ENCODE assay signal across 8 cellular contexts in the genomic region with DNA sequence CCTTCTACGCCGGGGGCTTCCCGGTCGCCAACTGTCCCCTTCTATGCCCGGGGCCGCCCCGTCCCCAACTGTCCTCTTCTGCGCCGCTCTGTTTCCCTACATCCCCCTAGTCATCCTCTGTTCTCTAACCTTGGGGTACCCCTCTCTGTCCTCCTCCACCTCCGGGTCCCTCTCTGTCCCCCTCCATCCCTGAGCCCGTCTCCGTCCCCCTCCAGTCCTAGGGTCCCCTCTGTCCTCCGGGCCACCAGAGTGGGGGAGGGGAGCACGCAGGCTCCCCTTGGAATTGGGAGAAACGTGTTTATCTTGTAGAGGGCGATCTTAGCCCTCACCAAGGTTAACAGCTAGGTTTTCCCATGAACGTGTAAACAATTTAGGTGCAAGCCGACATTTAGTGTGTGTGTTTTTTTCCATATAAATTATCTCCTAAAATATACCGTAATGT. TPM values are rescaled to one million over a fixed set of nuclear protein-coding genes. Genes with fewer than 3 reads are reported as not detected.
A peak's percentile ranks its signal among the peaks of the same experiment; 100 is the strongest.
DNase-seq lines count a peak whose midpoint lies in the region; ATAC-seq and TF ChIP-seq lines count a peak whose summit lies in the region.

No MANE protein-coding gene starts in this region.

- TF ChIP-seq CTCF in GM10266 (IDR thresholded peaks at IDR 0.05; ENCODE audit: control insufficient read depth, insufficient read depth, low read depth, missing control alignments), result no peak
- no peak for TF ChIP-seq CTCF in WI38 (IDR thresholded peaks at IDR 0.05; ENCODE audit: low read depth, low read length)
- TF ChIP-seq CTCF in endothelial cell (IDR thresholded peaks at IDR 0.05; ENCODE audit: unreplicated experiment), result no peak
- peak in 2 of 4 experiments; percentile 8 to 16 for TF ChIP-seq CTCF in uterus (IDR thresholded peaks at IDR 0.05)

- intact Hi-C loops in uterus (cut with DNase I; ENCODE audit: low total_unique reads), result loop anchor here (10.0 kb wide), 1 partner anchor 459 kb away; no protein-coding TSS in a partner anchor

- TF ChIP-seq POLR2A in uterus (IDR thresholded peaks at IDR 0.05), result no peak

- H3K4me1 ChIP-seq in mucosa of stomach (ENCODE audit: control insufficient read depth, insufficient read depth, low read length) (peaks cover 16% of the 10 kb centered on the region), uterus (no peaks in the 10 kb centered on the region)

- peaks cover 13% of the 10 kb centered on the region for H3K36me3 ChIP-seq in mucosa of stomach (ENCODE audit: control insufficient read depth, insufficient read depth, low read length)
- no peaks in the 10 kb centered on the region for H3K36me3 ChIP-seq in uterus

- peak; percentile 51 for DNase-seq in GM10266 (ENCODE audit: extremely low spot score)
- DNase-seq in endothelial cell (ENCODE audit: low spot score), result peak; percentile 39
- peak; percentile 57 to 59 for DNase-seq in uterus
- no peak for DNase-seq in dedifferentiated amniotic fluid mesenchymal stem cell (ENCODE audit: extremely low spot score)

- peak overlapping the region; percentile 94 for H3K27ac Mint-ChIP-seq in endothelial cell (ENCODE audit: unreplicated experiment)

- H3K27ac ChIP-seq in uterus, result peak overlapping the region; percentile 100

- no peaks in the 10 kb centered on the region for H3K9me3 Mint-ChIP-seq in endothelial cell (ENCODE audit: unreplicated experiment)

- ATAC-seq in HG03342 (IDR thresholded peaks at IDR 0.05; ENCODE audit: unreplicated experiment), result peak; percentile 6
- no peak for ATAC-seq in HG02852 (IDR thresholded peaks at IDR 0.05; ENCODE audit: unreplicated experiment)

- H3K27me3 ChIP-seq in mucosa of stomach (ENCODE audit: control insufficient read depth, insufficient read depth, low read length), result no peaks in the 10 kb centered on the region
- H3K27me3 ChIP-seq in uterus, result no peaks in the 10 kb centered on the region

- peak overlapping the region; percentile 65 for H3K4me3 ChIP-seq in WI38 (ENCODE audit: low read depth, low read length)
- H3K4me3 ChIP-seq in mucosa of stomach (ENCODE audit: low read length), result peak overlapping the region; percentile 68
- peak overlapping the region; percentile 63 to 78 for H3K4me3 ChIP-seq in uterus

- peaks cover 46% of the 10 kb centered on the region for H3K4me1 Mint-ChIP-seq in endothelial cell (ENCODE audit: unreplicated experiment)

- peak overlapping the region; percentile 92 for H3K4me3 Mint-ChIP-seq in endothelial cell (ENCODE audit: unreplicated experiment)

- H3K9me3 ChIP-seq in mucosa of stomach (ENCODE audit: control insufficient read depth, low read length) (no peaks in the 10 kb centered on the region), uterus (no peaks in the 10 kb centered on the region)

- H3K27me3 Mint-ChIP-seq in endothelial cell (ENCODE audit: unreplicated experiment), result peaks cover 38% of the 10 kb centered on the region

- H3K36me3 Mint-ChIP-seq in endothelial cell (ENCODE audit: low read depth, unreplicated experiment), result peaks cover 37% of the 10 kb centered on the region

- H3K9ac ChIP-seq in mucosa of stomach (ENCODE audit: low read length), result peak overlapping the region; percentile 99

RNA-seq across cellular contexts. Expression of a gene that starts 0.9 kb away (rescaled TPM):
- total RNA-seq in endothelial cell (ENCODE audit: unreplicated experiment) (328 TPM), uterus (100 to 1,000 TPM in 2 of 4 donors, 10 to 100 TPM in 2; 47.9 to 128 (median 87.4) TPM)
